Comparison of ENCODE assay signal across 28 cellular contexts in genomic region chr3:25960776-25961175, GRCh38.
"Had no signal": no experiment of that assay in that cellular context is flagged by ENCODE, and none has a peak within 500 bp of the region (broad histone marks: within the 10 kb centered on the region; RNA-seq: fewer than 3 reads in every experiment).

No MANE protein-coding gene starts in this region.

- DNase-seq: activated CD4-positive, alpha-beta memory T cell treated with anti-CD3 and anti-CD28 coated beads, Interleukin-2, amount 10 ng/mL, durations not matched to agents 7 days and 5 days; activated CD4-positive, alpha-beta T cell treated with anti-CD3 and anti-CD28 coated beads for 4 hours; activated CD4-positive, alpha-beta T cell treated with anti-CD3 and anti-CD28 coated beads, Interleukin-2, amount 10 ng/mL, durations not matched to agents 7 days and 5 days; activated CD4-positive, alpha-beta T cell treated with anti-CD3 and anti-CD28 coated beads, Interleukin-2, amount 50 U/mL, for 4 hours; activated CD4-positive, CD25-positive, alpha-beta regulatory T cell; activated CD4-positive, CD25-positive, alpha-beta regulatory T cell treated with anti-CD3 and anti-CD28 coated beads, Interleukin-2, amount 50 U/mL, for 72 hours; activated effector memory CD4-positive, alpha-beta T cell treated with Interleukin-2 at 50 U/mL for 16 hours; activated gamma-delta T cell treated with Interleukin-2 at 50 U/mL for 16 hours; activated naive CD4-positive, alpha-beta T cell treated with anti-CD3 and anti-CD28 coated beads, Interleukin-2, amount 50 U/mL, for 16 hours; activated naive CD4-positive, alpha-beta T cell treated with Interleukin-2 at 50 U/mL for 16 hours; activated T-cell treated with anti-CD3 and anti-CD28 coated beads, Interleukin-2, amount 50 U/mL, for 4 hours; amniotic stem cell; brain microvascular endothelial cell; cortex of kidney; dermis blood vessel endothelial cell; effector CD4-positive, alpha-beta T cell; effector memory CD8-positive, alpha-beta T cell; erythroblast; foreskin keratinocyte; gastrocnemius medialis; glutamatergic neuron; heart left ventricle; T-helper 2 cell had no signal

- H2AFZ ChIP-seq: hepatocyte had no signal

- H3K9me3 Mint-ChIP-seq: activated CD4-positive, alpha-beta memory T cell treated with anti-CD3 and anti-CD28 coated beads, Interleukin-2, amount 10 ng/mL, durations not matched to agents 7 days and 5 days; activated CD4-positive, alpha-beta T cell treated with anti-CD3 and anti-CD28 coated beads, Interleukin-2, amount 10 ng/mL, durations not matched to agents 7 days and 5 days; activated T-cell treated with anti-CD3 and anti-CD28 coated beads, Interleukin-2, amount 50 U/mL, for 4 hours; activated T-helper 17 cell treated with anti-CD3 and anti-CD28 coated beads, Interleukin-2, amount 50 U/mL, for 72 hours; central memory CD8-positive, alpha-beta T cell; effector memory CD8-positive, alpha-beta T cell had no signal

- H3K27ac ChIP-seq: brain microvascular endothelial cell, esophagus muscularis mucosa, foreskin keratinocyte, gastrocnemius medialis, heart left ventricle, hepatocyte had no signal

- H3K27me3 Mint-ChIP-seq: activated CD4-positive, alpha-beta memory T cell treated with anti-CD3 and anti-CD28 coated beads, Interleukin-2, amount 10 ng/mL, durations not matched to agents 7 days and 5 days; activated CD4-positive, alpha-beta T cell treated with anti-CD3 and anti-CD28 coated beads, Interleukin-2, amount 10 ng/mL, durations not matched to agents 7 days and 5 days; activated T-helper 17 cell treated with anti-CD3 and anti-CD28 coated beads, Interleukin-2, amount 50 U/mL, for 72 hours; central memory CD8-positive, alpha-beta T cell; effector memory CD8-positive, alpha-beta T cell had no signal

- H3K4me3 ChIP-seq: esophagus muscularis mucosa, gastrocnemius medialis, heart left ventricle, hepatocyte had no signal

- H3K27ac Mint-ChIP-seq: activated CD4-positive, alpha-beta memory T cell treated with anti-CD3 and anti-CD28 coated beads, Interleukin-2, amount 10 ng/mL, durations not matched to agents 7 days and 5 days; activated CD4-positive, alpha-beta T cell treated with anti-CD3 and anti-CD28 coated beads, Interleukin-2, amount 10 ng/mL, durations not matched to agents 7 days and 5 days; activated naive CD8-positive, alpha-beta T cell; activated T-helper 17 cell treated with anti-CD3 and anti-CD28 coated beads, Interleukin-2, amount 50 U/mL, for 72 hours; effector memory CD8-positive, alpha-beta T cell had no signal

- H3K36me3 ChIP-seq: brain microvascular endothelial cell, esophagus muscularis mucosa, gastrocnemius medialis, heart left ventricle had no signal

- H3K4me1 ChIP-seq: esophagus muscularis mucosa, foreskin keratinocyte, gastrocnemius medialis had no signal

- H3K4me2 ChIP-seq: hepatocyte had no signal

- ATAC-seq: activated T-cell treated with anti-CD3 and anti-CD28 coated beads, Interleukin-2, amount 50 U/mL, for 4 hours; activated T-helper 17 cell treated with anti-CD3 and anti-CD28 coated beads, Interleukin-2, amount 50 U/mL, for 72 hours; effector memory CD8-positive, alpha-beta T cell; foreskin keratinocyte; gastrocnemius medialis; heart left ventricle had no signal

- H3K4me3 Mint-ChIP-seq: activated CD4-positive, alpha-beta memory T cell treated with anti-CD3 and anti-CD28 coated beads, Interleukin-2, amount 10 ng/mL, durations not matched to agents 7 days and 5 days; activated CD4-positive, alpha-beta T cell treated with anti-CD3 and anti-CD28 coated beads, Interleukin-2, amount 10 ng/mL, durations not matched to agents 7 days and 5 days; activated naive CD8-positive, alpha-beta T cell; activated T-cell treated with anti-CD3 and anti-CD28 coated beads, Interleukin-2, amount 50 U/mL, for 4 hours; activated T-helper 17 cell treated with anti-CD3 and anti-CD28 coated beads, Interleukin-2, amount 50 U/mL, for 72 hours; central memory CD8-positive, alpha-beta T cell; effector memory CD8-positive, alpha-beta T cell had no signal

- H3K79me2 ChIP-seq: hepatocyte had no signal

- H3K9me3 ChIP-seq: esophagus muscularis mucosa, gastrocnemius medialis, heart left ventricle had no signal

- H3K4me1 Mint-ChIP-seq: activated CD4-positive, alpha-beta memory T cell treated with anti-CD3 and anti-CD28 coated beads, Interleukin-2, amount 10 ng/mL, durations not matched to agents 7 days and 5 days; activated CD4-positive, alpha-beta T cell treated with anti-CD3 and anti-CD28 coated beads, Interleukin-2, amount 10 ng/mL, durations not matched to agents 7 days and 5 days; activated T-helper 17 cell treated with anti-CD3 and anti-CD28 coated beads, Interleukin-2, amount 50 U/mL, for 72 hours; central memory CD8-positive, alpha-beta T cell had no signal

- H3K27me3 ChIP-seq: brain microvascular endothelial cell, esophagus muscularis mucosa, foreskin keratinocyte, gastrocnemius medialis, heart left ventricle, hepatocyte had no signal

- H3K36me3 Mint-ChIP-seq: activated naive CD8-positive, alpha-beta T cell had no signal
